Comparison of ENCODE assay signal across 8 cellular contexts in the genomic region with DNA sequence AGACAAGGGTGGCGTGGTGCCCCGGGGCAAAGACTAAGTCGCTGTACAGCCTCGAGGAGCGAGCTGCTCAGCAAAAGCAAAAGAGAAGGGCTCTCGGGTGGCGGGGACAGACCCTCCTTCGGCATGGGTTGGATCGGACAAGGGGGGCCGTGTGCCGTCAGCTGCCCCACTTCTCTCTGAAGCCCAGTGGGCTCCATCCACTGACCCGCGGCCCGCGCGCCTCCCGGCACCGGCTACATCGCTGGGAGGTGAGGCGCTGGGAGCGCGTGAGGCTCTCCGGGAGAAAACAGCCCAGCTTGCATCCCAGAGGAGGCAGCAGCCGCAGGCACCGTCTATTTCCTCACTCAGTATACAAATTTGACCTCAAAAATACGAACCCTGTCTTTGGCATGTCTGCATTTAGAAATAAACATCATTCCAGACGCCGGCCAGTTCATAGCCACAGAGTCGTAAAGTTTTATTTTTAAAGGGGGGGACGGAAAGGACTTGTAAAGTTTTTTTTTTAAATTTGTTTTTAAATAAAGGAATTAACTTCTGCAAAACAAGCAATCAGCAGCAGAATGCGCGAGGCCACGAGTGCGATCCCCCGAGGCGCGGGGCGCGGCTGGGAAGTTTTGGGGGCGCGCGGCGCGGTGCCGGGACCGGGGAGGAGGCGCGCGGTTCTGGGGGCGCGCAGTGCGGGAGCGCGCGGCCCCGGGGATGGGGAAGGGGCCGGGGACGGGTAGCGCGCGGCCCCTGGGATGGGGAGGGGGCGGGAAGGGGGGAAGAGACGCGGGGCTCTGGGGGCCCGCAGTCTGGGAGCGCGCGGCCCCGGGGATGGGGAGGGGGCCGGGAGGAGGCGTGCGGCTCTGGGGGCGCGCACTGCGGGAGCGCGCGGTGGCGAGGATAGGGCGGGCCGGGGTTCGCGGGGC. TPM values are rescaled to one million over a fixed set of nuclear protein-coding genes. Genes with fewer than 3 reads are reported as not detected.
DNase-seq lines count a peak whose midpoint lies in the region; ATAC-seq and TF ChIP-seq lines count a peak whose summit lies in the region.

No MANE protein-coding gene starts in this region.

- H3K4me3 ChIP-seq in AG04449 (ENCODE audit: low read depth, low read length): peak overlapping the region; percentile 77
- H3K4me3 ChIP-seq in lower leg skin (ENCODE audit: low read depth, poor library complexity, severe bottlenecking): peak overlapping the region; percentile 41

- WGBS in lower leg skin, 2 donors: 0% methylated on average over 48 to 55 of the region's 83 CpGs

- no peak for TF ChIP-seq CTCF in AG04449 (IDR thresholded peaks at IDR 0.05; ENCODE audit: insufficient read depth, low read length, missing control alignments)
- no peak for TF ChIP-seq CTCF in lower leg skin (IDR thresholded peaks at IDR 0.05)

- intact Hi-C loops in lower leg skin (cut with DNase I; ENCODE audit: low total_unique reads): no loop called here

- TF ChIP-seq POLR2A in lower leg skin (IDR thresholded peaks at IDR 0.05): no peak

- CTCF ChIA-PET in AG04449 (lab: Yijun Ruan, JAX): interaction anchor here (1.4 to 1.5 kb wide), 2 partner anchors 7 to 349 kb away, joined by 3 to 4 read pairs; no protein-coding TSS in a partner anchor

- POLR2A ChIA-PET in AG04449 (lab: Yijun Ruan, JAX): no interaction called here

- no peak for DNase-seq in AG04449 (ENCODE audit: low read depth, low spot score)
- peak; percentile 27 for DNase-seq in GM04503 (ENCODE audit: low read depth)
- peak; percentile 72 for DNase-seq in ecto neural progenitor cell (ENCODE audit: low spot score)
- DNase-seq in lower leg skin (ENCODE audit: low spot score in 2 of 2): no peak
- DNase-seq in stromal cell of bone marrow (ENCODE audit: low read depth): peak; percentile 19
- DNase-seq in NCI-H446 (lab: John Stamatoyannopoulos, UW): no peak

- peak; percentile 37 for ATAC-seq in HG03432 (IDR thresholded peaks at IDR 0.05; ENCODE audit: unreplicated experiment)
- ATAC-seq in SK-N-SH treated with all-trans-retinoic acid at 6 μM for 48 hours: peak; percentile 74

TF ChIP-seq in SK-N-SH treated with all-trans-retinoic acid at 6 μM for 48 hours, 23 proteins besides CTCF, POLR2A, EP300 and RAD21:
- no peak for TF ChIP-seq TCF4 (CRISPR knock-in tag; IDR thresholded peaks at IDR 0.05; ENCODE audit: borderline replicate concordance)
- peak; percentile 41; the same call in 1 of the 2 replicates for TF ChIP-seq TSHZ2 (CRISPR knock-in tag; IDR thresholded peaks at IDR 0.05)

RNA-seq across cellular contexts. Expression of gene GPR137B, which starts 0.6 kb away (rescaled TPM):
- 10 to 100 TPM; 22.5 to 45.5 (median 35.3) TPM for total RNA-seq in lower leg skin

Comparison
In these comparisons a context has a peak if more than half of its experiments do, and no peak if none do; other contexts are left out.
1. DNase-seq: peak in GM04503 (single experiment), ecto neural progenitor cell (single experiment) and stromal cell of bone marrow (single experiment); none in AG04449 (single experiment), lower leg skin (0 of 2) and NCI-H446 (0 of 2).